33 cellular contexts compared by ENCODE assay signal in genomic region chr12:19605720-19606119, GRCh38.
"Had no signal": no experiment of that assay in that cellular context is flagged by ENCODE, and none has a peak within 500 bp of the region (broad histone marks: within the 10 kb centered on the region; RNA-seq: fewer than 3 reads in every experiment).

No MANE protein-coding gene starts in this region.

- H3K27me3 ChIP-seq: adrenal gland, ascending aorta, body of pancreas, brain microvascular endothelial cell, breast epithelium, cardiac muscle cell had no signal

- FAIRE-seq: astrocyte, bronchial epithelial cell had no signal

- H3K9me3 ChIP-seq: adrenal gland, ascending aorta, body of pancreas, breast epithelium had no signal

- H3K27ac ChIP-seq: adrenal gland, ascending aorta, body of pancreas, brain microvascular endothelial cell, breast epithelium, cardiac muscle cell had no signal

- H3K4me3 ChIP-seq: adrenal gland, ascending aorta, body of pancreas, breast epithelium, cardiac muscle cell had no signal

- DNase-seq: activated effector memory CD4-positive, alpha-beta T cell treated with anti-CD3 and anti-CD28 coated beads, Interleukin-2, amount 50 U/mL, for 16 hours; activated effector memory CD4-positive, alpha-beta T cell treated with Interleukin-2 at 50 U/mL for 16 hours; activated gamma-delta T cell; activated gamma-delta T cell treated with Interleukin-2 at 50 U/mL for 16 hours; activated naive CD4-positive, alpha-beta T cell; activated naive CD4-positive, alpha-beta T cell treated with anti-CD3 and anti-CD28 coated beads for 36 hours; activated naive CD4-positive, alpha-beta T cell treated with anti-CD3 and anti-CD28 coated beads, Interleukin-2, amount 10 ng/mL, durations not matched to agents 7 days and 5 days; activated naive CD4-positive, alpha-beta T cell treated with anti-CD3 and anti-CD28 coated beads, Interleukin-2, amount 50 U/mL, for 16 hours; activated naive CD4-positive, alpha-beta T cell treated with Interleukin-2 at 50 U/mL for 16 hours; activated naive CD8-positive, alpha-beta T cell treated with anti-CD3 and anti-CD28 coated beads for 36 hours; activated naive CD8-positive, alpha-beta T cell treated with anti-CD3 and anti-CD28 coated beads, Interleukin-2, amount 10 ng/mL, durations not matched to agents 7 days and 5 days; activated naive CD8-positive, alpha-beta T cell treated with anti-CD3 and anti-CD28 coated beads, Interleukin-2, amount 50 U/mL, for 24 hours; activated T-cell treated with anti-CD3 and anti-CD28 coated beads, Interleukin-2, amount 50 U/mL, for 24 hours; activated T-cell treated with anti-CD3 and anti-CD28 coated beads, Interleukin-2, amount 50 U/mL, for 4 hours; activated T-cell treated with anti-CD3 and anti-CD28 coated beads, Interleukin-2, amount 50 U/mL, for 48 hours; activated T-cell treated with anti-CD3 and anti-CD28 coated beads, Interleukin-2, amount 50 U/mL, for 72 hours; adrenal gland; amniotic stem cell; amygdala; anterior cingulate cortex; aorta; body of pancreas; brain microvascular endothelial cell; caudate nucleus; central memory CD4-positive, alpha-beta T cell; cerebellar nuclear complex had no signal

- H3K36me3 ChIP-seq: adrenal gland, ascending aorta, brain microvascular endothelial cell, breast epithelium, cardiac muscle cell had no signal

- ATAC-seq: activated naive CD4-positive, alpha-beta T cell treated with anti-CD3 and anti-CD28 coated beads, Interleukin-2, amount 50 U/mL, for 72 hours; activated naive CD8-positive, alpha-beta T cell treated with anti-CD3 and anti-CD28 coated beads, Interleukin-2, amount 50 U/mL, for 24 hours; activated T-cell treated with anti-CD3 and anti-CD28 coated beads, Interleukin-2, amount 50 U/mL, for 4 hours; activated T-cell treated with anti-CD3 and anti-CD28 coated beads, Interleukin-2, amount 50 U/mL, for 72 hours; activated T-helper 17 cell treated with anti-CD3 and anti-CD28 coated beads, Interleukin-2, amount 50 U/mL, for 72 hours; body of pancreas had no signal

- H3K4me1 ChIP-seq: adrenal gland, ascending aorta, body of pancreas, breast epithelium had no signal
